In genomic region chr1:46820560-46821060, GRCh38 we compare ENCODE assay signal across 1 cellular context.
TF ChIP-seq lines count a peak whose summit lies in the region.

No MANE protein-coding gene starts in this region.

TF ChIP-seq in GM23338, 12 proteins besides CTCF, POLR2A, EP300 and RAD21:
- no peak for TF ChIP-seq ZNF462 (CRISPR knock-in tag; IDR thresholded peaks at IDR 0.05)
- no peak for TF ChIP-seq ZNF114 (CRISPR knock-in tag; IDR thresholded peaks at IDR 0.05)
- no peak for TF ChIP-seq CREB1 (CRISPR knock-in tag; IDR thresholded peaks at IDR 0.05; ENCODE audit: low read depth)
- TF ChIP-seq EZH2phosphoT487 (IDR thresholded peaks at IDR 0.05; ENCODE audit: unreplicated experiment) = no peak
- TF ChIP-seq ZNF331 (CRISPR knock-in tag; IDR thresholded peaks at IDR 0.05; ENCODE audit: low read depth) = no peak
